In the genomic region with DNA sequence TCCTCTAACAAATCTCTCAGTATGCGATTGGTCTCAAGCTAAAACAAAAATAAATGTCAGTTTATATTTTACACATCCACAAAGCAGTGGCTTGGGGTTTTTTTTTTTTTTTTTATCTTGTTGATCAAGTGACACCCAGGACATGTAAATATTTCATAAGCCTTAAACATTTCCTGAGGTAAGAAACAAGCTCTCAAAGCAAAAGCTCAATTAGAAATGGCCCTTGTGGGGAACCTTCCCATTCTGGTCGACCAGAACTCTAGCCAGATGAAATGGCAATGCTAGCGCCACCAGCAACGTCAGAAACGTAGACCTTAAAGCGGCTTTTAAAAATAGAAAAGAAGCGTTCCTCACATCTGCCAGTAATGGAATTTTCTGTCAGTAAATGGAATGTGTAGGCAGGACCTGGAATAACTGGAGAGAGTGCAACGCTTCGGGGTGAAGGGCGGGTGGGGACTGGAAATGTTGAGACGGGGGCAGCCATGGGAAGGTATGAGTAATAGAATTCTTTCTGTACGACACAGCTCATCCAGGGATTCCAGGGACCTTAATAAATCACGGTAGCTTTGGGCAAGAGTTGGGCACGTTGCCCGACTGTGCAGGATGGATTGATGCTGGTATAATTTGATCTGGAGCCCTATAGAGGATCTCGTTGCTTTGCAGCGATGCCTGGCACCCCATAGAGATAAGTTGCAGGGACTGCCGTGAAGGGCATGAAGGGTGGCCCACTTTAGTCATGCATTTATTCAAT, we compare ENCODE assay signal across 11 cellular contexts. TPM values are rescaled to one million over a fixed set of nuclear protein-coding genes. Genes with fewer than 3 reads are reported as not detected.
DNase-seq lines count a peak whose midpoint lies in the region; ATAC-seq, FAIRE-seq and TF ChIP-seq lines count a peak whose summit lies in the region.
"Had no signal": no experiment of that assay in that cellular context is flagged by ENCODE, and none has a peak within 500 bp of the region (broad histone marks: within the 10 kb centered on the region; RNA-seq: fewer than 3 reads in every experiment).

No MANE protein-coding gene starts in this region.

- H3K4me3 ChIP-seq in esophagus muscularis mucosa (peak overlapping the region in 2 of 4 donors; percentile 2 to 30), psoas muscle (peak overlapping the region; percentile 21)
- H3K4me3 ChIP-seq: HAP-1 had no signal

- H3K27me3 ChIP-seq in esophagus muscularis mucosa (no peaks in the 10 kb centered on the region), psoas muscle (ENCODE audit: insufficient read depth in 3 of 3, low read length in 2 of 3) (no peaks in the 10 kb centered on the region)

- TF ChIP-seq EP300 in esophagus muscularis mucosa (IDR thresholded peaks at IDR 0.05), result peak; percentile 17

- H3K9me3 ChIP-seq in esophagus muscularis mucosa (no peaks in the 10 kb centered on the region), psoas muscle (no peaks in the 10 kb centered on the region)
- H3K9me3 ChIP-seq: HAP-1 had no signal

- intact Hi-C loops in esophagus muscularis mucosa (cut with DNase I) (no loop called here), psoas muscle (cut with DNase I) (no loop called here)

- ATAC-seq in psoas muscle, result peak; percentile 83 to 90 (median 86)
- ATAC-seq in HG03196 (IDR thresholded peaks at IDR 0.05; ENCODE audit: unreplicated experiment), result no peak
- ATAC-seq in GM21447 (IDR thresholded peaks at IDR 0.05; ENCODE audit: unreplicated experiment), result no peak
- ATAC-seq in HG02840 (IDR thresholded peaks at IDR 0.05; ENCODE audit: low FRiP score, unreplicated experiment), result no peak
- ATAC-seq: stimulated activated naive CD8-positive, alpha-beta T cell treated with anti-CD3 and anti-CD28 coated beads, Interleukin-15, Interleukin-2, amounts not matched to agents 100 U/mL and 50 U/mL, for 24 hours had no signal

- WGBS in esophagus muscularis mucosa, result 39% methylated on average over 18 of the region's 18 CpGs
- 30 to 37% (median 32%) methylated on average over 18 of the region's 18 CpGs for WGBS in psoas muscle, 3 donors

- in situ Hi-C loops in Caki2 (cut with HindIII; ENCODE audit: low pct_unique_long_range_greater_than_20kb, low sequenced_read_pairs), result no loop called here

- FAIRE-seq in RCC 7860 (lab: Jason Lieb, UNC), result peak; percentile 84

- TF ChIP-seq POLR2A in esophagus muscularis mucosa (IDR thresholded peaks at IDR 0.05; ENCODE audit: low read depth), result no peak

- H3K36me3 ChIP-seq in esophagus muscularis mucosa (peaks cover 0 to 17% (median 7%) of the 10 kb centered on the region in 4 donors), psoas muscle (ENCODE audit: insufficient read depth in 1 of 2, low read depth in 1 of 2) (peaks cover 0 to 4% of the 10 kb centered on the region in 2 donors)
- H3K36me3 ChIP-seq: HAP-1 had no signal

- TF ChIP-seq CTCF in esophagus muscularis mucosa (IDR thresholded peaks at IDR 0.05), result no peak
- TF ChIP-seq CTCF in psoas muscle (IDR thresholded peaks at IDR 0.05), result no peak

- peaks cover 24 to 39% (median 37%) of the 10 kb centered on the region in 4 donors for H3K4me1 ChIP-seq in esophagus muscularis mucosa
- H3K4me1 ChIP-seq in psoas muscle, result peaks cover 37% of the 10 kb centered on the region
- H3K4me1 ChIP-seq: HAP-1 had no signal

- DNase-seq in Caki2 (ENCODE audit: low read depth) (peak; percentile 77), RCC 7860 (ENCODE audit: low spot score) (peak; percentile 96), esophagus muscularis mucosa (ENCODE audit: extremely low spot score) (peak; percentile 57), psoas muscle (peak; percentile 82 to 90)
- DNase-seq in activated T-cell treated with anti-CD3 and anti-CD28 coated beads, Interleukin-2, amount 50 U/mL, for 1 hour, result no peak
- DNase-seq: NCI-H1694; stimulated activated naive CD8-positive, alpha-beta T cell treated with anti-CD3 and anti-CD28 coated beads, Interleukin-15, Interleukin-2, amounts not matched to agents 100 U/mL and 50 U/mL, for 24 hours had no signal

- peak overlapping the region; percentile 76 to 87 (median 81) for H3K27ac ChIP-seq in esophagus muscularis mucosa (replicated peaks in 1 of 4)
- H3K27ac ChIP-seq in psoas muscle, result peak overlapping the region; percentile 93

RNA-seq across cellular contexts. Expression of a gene that starts 44.4 kb away (rescaled TPM):
- total RNA-seq in Caki2 (2014; rRNA removed; shearing (Covaris generic); ENCODE audit: low replicate concordance), result 2.5 and 6.4 TPM in 2 replicates
- 10 to 100 TPM; 38.5 to 65.2 (median 41.6) TPM for total RNA-seq in esophagus muscularis mucosa
- total RNA-seq in psoas muscle, result 10 to 100 TPM in 2 of 4 donors, 1 to 10 TPM in 2; 8.6 to 15.2 (median 10.5) TPM
- 10 to 100 TPM in 1 of 3 donors, 1 to 10 TPM in 2; 6.3 to 12.7 (median 8.7) TPM for polyA plus RNA-seq in psoas muscle

RNA-seq across cellular contexts. Expression of a gene that starts 44.5 kb away (rescaled TPM):
- total RNA-seq in Caki2 (2014; rRNA removed; shearing (Covaris generic); ENCODE audit: low replicate concordance), result 7.9 and 10.9 TPM in 2 replicates
- total RNA-seq in esophagus muscularis mucosa (10 to 100 TPM; 19.3 to 27.0 (median 22.0) TPM), psoas muscle (10 to 100 TPM; 14.0 to 20.2 (median 17.8) TPM)
- polyA plus RNA-seq in psoas muscle, result 10 to 100 TPM in 2 of 3 donors, 1 to 10 TPM in 1; 8.2 to 20.2 (median 11.1) TPM

Comparison
In these comparisons a context has a peak if more than half of its experiments do, and no peak if none do; other contexts are left out.
1. ATAC-seq: peak in psoas muscle (4 of 4); none in HG03196 (single experiment), GM21447 (single experiment) and HG02840 (single experiment).